ENCODE assay signal across 19 cellular contexts in genomic region chr7:100358857-100359212, GRCh38. TPM values are rescaled to one million over a fixed set of nuclear protein-coding genes. Genes with fewer than 3 reads are reported as not detected.
A peak's percentile ranks its signal among the peaks of the same experiment; 100 is the strongest.
DNase-seq lines count a peak whose midpoint lies in the region; ATAC-seq, FAIRE-seq and TF ChIP-seq lines count a peak whose summit lies in the region.
"Had no signal": no experiment of that assay in that cellular context is flagged by ENCODE, and none has a peak within 500 bp of the region (broad histone marks: within the 10 kb centered on the region; RNA-seq: fewer than 3 reads in every experiment).

No MANE protein-coding gene starts in this region.

- H3K4me3 ChIP-seq in lower lobe of right lung, result no peak overlapping the region
- H3K4me3 ChIP-seq: HAP-1, PC-9 had no signal

- POLR2A ChIA-PET in activated naive CD8-positive, alpha-beta T cell treated with anti-CD3 and anti-CD28 coated beads, Interleukin-2, amount 10 ng/mL, durations not matched to agents 7 days and 5 days (lab: Charles Lee), result no interaction called here
- POLR2A ChIA-PET in activated B cell treated with CpG ODN at 0.5 μM for 24 hours (lab: Charles Lee), result interaction anchor here (0.5 to 2.7 kb wide), 4 partner anchors 10 to 107 kb away, joined by 3 to 10 read pairs (median 4); partner anchors contain the start of gene ZCWPW1

- peak overlapping the region; percentile 48 for H3K27ac Mint-ChIP-seq in activated naive CD8-positive, alpha-beta T cell treated with anti-CD3 and anti-CD28 coated beads, Interleukin-2, amount 10 ng/mL, durations not matched to agents 7 days and 5 days
- H3K27ac Mint-ChIP-seq in activated naive CD8-positive, alpha-beta T cell treated with anti-CD3 and anti-CD28 coated beads for 36 hours, result no peak overlapping the region
- peak overlapping the region; percentile 63 for H3K27ac Mint-ChIP-seq in activated B cell treated with CpG ODN at 0.5 μM for 24 hours

- intact Hi-C loops in activated B cell treated with CpG ODN at 0.5 μM for 24 hours (cut with micrococcal nuclease) (loop anchor here (1.0 kb wide), 3 partner anchors 10 to 91 kb away; no protein-coding TSS in a partner anchor), lower lobe of right lung (cut with DNase I) (no loop called here)

- H3K4me1 ChIP-seq in lower lobe of right lung, result no peaks in the 10 kb centered on the region
- H3K4me1 ChIP-seq: HAP-1 had no signal

- DNase-seq in activated naive CD8-positive, alpha-beta T cell treated with anti-CD3 and anti-CD28 coated beads, Interleukin-2, amount 10 ng/mL, durations not matched to agents 7 days and 5 days, result no peak
- DNase-seq in activated naive CD8-positive, alpha-beta T cell treated with anti-CD3 and anti-CD28 coated beads for 36 hours, result no peak
- DNase-seq in activated B cell treated with CpG ODN at 0.5 μM for 24 hours, result no peak
- DNase-seq in lower lobe of right lung, result peak; percentile 20
- no peak for DNase-seq in RCC 7860 (ENCODE audit: low spot score)
- DNase-seq in NCI-H2081 treated with DMSO at 0.1 percent for 48 hours (lab: John Stamatoyannopoulos, UW), result no peak
- DNase-seq: DND-41, KG1, NCI-H1048, NCI-H1436 treated with DMSO at 0.1 percent for 48 hours, NCI-H2029 treated with DMSO at 0.1 percent for 48 hours, NCI-H510A, NCI-H82, PC-9 had no signal

- no peaks in the 10 kb centered on the region for H3K27me3 ChIP-seq in lower lobe of right lung (ENCODE audit: low read depth)
- H3K27me3 ChIP-seq: BLaER1 treated with 17β-estradiol and CSF1 and Interleukin-3, amounts not matched to agents 10 nM and 100 nM had no signal

- H3K9me3 Mint-ChIP-seq in activated naive CD8-positive, alpha-beta T cell treated with anti-CD3 and anti-CD28 coated beads, Interleukin-2, amount 10 ng/mL, durations not matched to agents 7 days and 5 days, result no peaks in the 10 kb centered on the region
- no peaks in the 10 kb centered on the region for H3K9me3 Mint-ChIP-seq in activated naive CD8-positive, alpha-beta T cell treated with anti-CD3 and anti-CD28 coated beads for 36 hours
- no peaks in the 10 kb centered on the region for H3K9me3 Mint-ChIP-seq in activated B cell treated with CpG ODN at 0.5 μM for 24 hours

- H3K9me3 ChIP-seq in lower lobe of right lung, result no peaks in the 10 kb centered on the region
- H3K9me3 ChIP-seq: BLaER1 treated with 17β-estradiol and CSF1 and Interleukin-3, amounts not matched to agents 10 nM and 100 nM; HAP-1 had no signal

- no peak overlapping the region for H3K27ac ChIP-seq in lower lobe of right lung
- H3K27ac ChIP-seq: PC-9 had no signal

- peaks cover 7% of the 10 kb centered on the region for H3K4me1 Mint-ChIP-seq in activated naive CD8-positive, alpha-beta T cell treated with anti-CD3 and anti-CD28 coated beads, Interleukin-2, amount 10 ng/mL, durations not matched to agents 7 days and 5 days
- H3K4me1 Mint-ChIP-seq in activated naive CD8-positive, alpha-beta T cell treated with anti-CD3 and anti-CD28 coated beads for 36 hours, result peaks cover 7% of the 10 kb centered on the region
- H3K4me1 Mint-ChIP-seq in activated B cell treated with CpG ODN at 0.5 μM for 24 hours, result peaks cover 26% of the 10 kb centered on the region

- peaks cover 34% of the 10 kb centered on the region for H3K36me3 Mint-ChIP-seq in activated naive CD8-positive, alpha-beta T cell treated with anti-CD3 and anti-CD28 coated beads, Interleukin-2, amount 10 ng/mL, durations not matched to agents 7 days and 5 days
- H3K36me3 Mint-ChIP-seq in activated naive CD8-positive, alpha-beta T cell treated with anti-CD3 and anti-CD28 coated beads for 36 hours, result peaks cover 45% of the 10 kb centered on the region
- peaks cover 84% of the 10 kb centered on the region for H3K36me3 Mint-ChIP-seq in activated B cell treated with CpG ODN at 0.5 μM for 24 hours (ENCODE audit: low read depth)

- no peak for ATAC-seq in activated naive CD8-positive, alpha-beta T cell treated with anti-CD3 and anti-CD28 coated beads, Interleukin-2, amount 10 ng/mL, durations not matched to agents 7 days and 5 days (ENCODE audit: low read depth)
- ATAC-seq in activated B cell treated with CpG ODN at 0.5 μM for 24 hours (ENCODE audit: low read depth) (no peak), lower lobe of right lung (no peak), HG03108 (IDR thresholded peaks at IDR 0.05; ENCODE audit: unreplicated experiment) (no peak)

- CTCF ChIA-PET in activated B cell treated with CpG ODN at 0.5 μM for 24 hours (lab: Charles Lee), result interaction anchor here (0.8 to 2.9 kb wide), 6 partner anchors 9 to 92 kb away, joined by 3 to 35 read pairs (median 4); no protein-coding TSS in a partner anchor

- no peak for FAIRE-seq in RCC 7860 (lab: Jason Lieb, UNC)
- FAIRE-seq: A204.1, G401.6 had no signal

- H3K36me3 ChIP-seq in lower lobe of right lung, result peaks cover 99% of the 10 kb centered on the region

- no peak overlapping the region for H3K4me3 Mint-ChIP-seq in activated naive CD8-positive, alpha-beta T cell treated with anti-CD3 and anti-CD28 coated beads, Interleukin-2, amount 10 ng/mL, durations not matched to agents 7 days and 5 days
- no peak overlapping the region for H3K4me3 Mint-ChIP-seq in activated naive CD8-positive, alpha-beta T cell treated with anti-CD3 and anti-CD28 coated beads for 36 hours
- no peak overlapping the region for H3K4me3 Mint-ChIP-seq in activated B cell treated with CpG ODN at 0.5 μM for 24 hours

- no peaks in the 10 kb centered on the region for H3K27me3 Mint-ChIP-seq in activated naive CD8-positive, alpha-beta T cell treated with anti-CD3 and anti-CD28 coated beads, Interleukin-2, amount 10 ng/mL, durations not matched to agents 7 days and 5 days
- no peaks in the 10 kb centered on the region for H3K27me3 Mint-ChIP-seq in activated naive CD8-positive, alpha-beta T cell treated with anti-CD3 and anti-CD28 coated beads for 36 hours
- no peaks in the 10 kb centered on the region for H3K27me3 Mint-ChIP-seq in activated B cell treated with CpG ODN at 0.5 μM for 24 hours

- TF ChIP-seq CTCF in activated B cell treated with CpG ODN at 0.5 μM for 24 hours (IDR thresholded peaks at IDR 0.05) (no peak), lower lobe of right lung (IDR thresholded peaks at IDR 0.05) (no peak)

RNA-seq across cellular contexts. Expression of gene PILRB, which starts 0.9 kb away (rescaled TPM):
- 10 to 100 TPM; 91.3 to 96.4 TPM for total RNA-seq in activated naive CD8-positive, alpha-beta T cell treated with anti-CD3 and anti-CD28 coated beads, Interleukin-2, amount 10 ng/mL, durations not matched to agents 7 days and 5 days
- 10 to 100 TPM; 24.5 to 28.3 TPM for total RNA-seq in activated naive CD8-positive, alpha-beta T cell treated with anti-CD3 and anti-CD28 coated beads for 36 hours
- 65.8 and 79.4 TPM in 2 replicates for total RNA-seq in activated B cell treated with CpG ODN at 0.5 μM for 24 hours
- 35.9 TPM for total RNA-seq in lower lobe of right lung

RNA-seq across cellular contexts. Expression of gene PILRA, which starts 14.5 kb away (rescaled TPM):
- total RNA-seq in activated naive CD8-positive, alpha-beta T cell treated with anti-CD3 and anti-CD28 coated beads, Interleukin-2, amount 10 ng/mL, durations not matched to agents 7 days and 5 days, result 1 to 10 TPM; 4.1 to 5.1 TPM
- total RNA-seq in activated naive CD8-positive, alpha-beta T cell treated with anti-CD3 and anti-CD28 coated beads for 36 hours, result under 1 TPM; 0.68 TPM
- total RNA-seq in activated B cell treated with CpG ODN at 0.5 μM for 24 hours (2.1 and 2.2 TPM in 2 replicates), lower lobe of right lung (48.7 TPM)

RNA-seq across cellular contexts. Expression of gene SPDYE3, which starts 51.3 kb away (rescaled TPM):
- not detected for total RNA-seq in activated naive CD8-positive, alpha-beta T cell treated with anti-CD3 and anti-CD28 coated beads, Interleukin-2, amount 10 ng/mL, durations not matched to agents 7 days and 5 days
- not detected for total RNA-seq in activated naive CD8-positive, alpha-beta T cell treated with anti-CD3 and anti-CD28 coated beads for 36 hours
- total RNA-seq in activated B cell treated with CpG ODN at 0.5 μM for 24 hours (not detected in 2 replicates), lower lobe of right lung (not detected)
- total RNA-seq: PC-9 had no signal
